Comparison of ENCODE assay signal across 14 cellular contexts in genomic region chr4:36209941-36210663, GRCh38. TPM values are rescaled to one million over a fixed set of nuclear protein-coding genes. Genes with fewer than 3 reads are reported as not detected.
DNase-seq lines count a peak whose midpoint lies in the region; ATAC-seq and TF ChIP-seq lines count a peak whose summit lies in the region.
"Had no signal": no experiment of that assay in that cellular context is flagged by ENCODE, and none has a peak within 500 bp of the region (broad histone marks: within the 10 kb centered on the region; RNA-seq: fewer than 3 reads in every experiment).

No MANE protein-coding gene starts in this region.

- no peaks in the 10 kb centered on the region for H3K9me3 Mint-ChIP-seq in activated T-cell treated with anti-CD3 and anti-CD28 coated beads, Interleukin-2, amount 50 U/mL, for 24 hours
- no peaks in the 10 kb centered on the region for H3K9me3 Mint-ChIP-seq in activated CD8-positive, alpha-beta T cell treated with anti-CD3 and anti-CD28 coated beads, Interleukin-2, amount 10 ng/mL, durations not matched to agents 7 days and 5 days (ENCODE audit: insufficient read depth)
- H3K9me3 Mint-ChIP-seq: activated CD4-positive, alpha-beta T cell treated with anti-CD3 and anti-CD28 coated beads, Interleukin-2, amount 10 ng/mL, durations not matched to agents 7 days and 5 days had no signal

- H3K4me3 Mint-ChIP-seq in activated T-cell treated with anti-CD3 and anti-CD28 coated beads, Interleukin-2, amount 50 U/mL, for 24 hours: peak overlapping the region; percentile 38
- H3K4me3 Mint-ChIP-seq in activated CD8-positive, alpha-beta T cell treated with anti-CD3 and anti-CD28 coated beads, Interleukin-2, amount 10 ng/mL, durations not matched to agents 7 days and 5 days: peak overlapping the region; percentile 19
- H3K4me3 Mint-ChIP-seq: activated CD4-positive, alpha-beta T cell treated with anti-CD3 and anti-CD28 coated beads, Interleukin-2, amount 10 ng/mL, durations not matched to agents 7 days and 5 days; HFFc6 had no signal

- H3K27me3 Mint-ChIP-seq in activated T-cell treated with anti-CD3 and anti-CD28 coated beads, Interleukin-2, amount 50 U/mL, for 24 hours: no peaks in the 10 kb centered on the region
- H3K27me3 Mint-ChIP-seq in activated CD8-positive, alpha-beta T cell treated with anti-CD3 and anti-CD28 coated beads, Interleukin-2, amount 10 ng/mL, durations not matched to agents 7 days and 5 days (ENCODE audit: low read depth): no peaks in the 10 kb centered on the region
- H3K27me3 Mint-ChIP-seq: activated CD4-positive, alpha-beta T cell treated with anti-CD3 and anti-CD28 coated beads, Interleukin-2, amount 10 ng/mL, durations not matched to agents 7 days and 5 days had no signal

- no peaks in the 10 kb centered on the region for H3K36me3 ChIP-seq in gastrocnemius medialis

- peaks cover 69% of the 10 kb centered on the region for H3K4me1 Mint-ChIP-seq in activated T-cell treated with anti-CD3 and anti-CD28 coated beads, Interleukin-2, amount 50 U/mL, for 24 hours (ENCODE audit: low read depth)
- H3K4me1 Mint-ChIP-seq in activated CD8-positive, alpha-beta T cell treated with anti-CD3 and anti-CD28 coated beads, Interleukin-2, amount 10 ng/mL, durations not matched to agents 7 days and 5 days (ENCODE audit: low read depth): peaks cover 35% of the 10 kb centered on the region

- no peaks in the 10 kb centered on the region for H3K27me3 ChIP-seq in gastrocnemius medialis

- H3K27ac ChIP-seq in gastrocnemius medialis: no peak overlapping the region
- H3K27ac ChIP-seq: A549 had no signal

- DNase-seq in activated T-cell treated with anti-CD3 and anti-CD28 coated beads, Interleukin-2, amount 50 U/mL, for 24 hours: no peak
- no peak for DNase-seq in activated T-cell treated with anti-CD3 and anti-CD28 coated beads, Interleukin-2, amount 50 U/mL, for 48 hours
- DNase-seq in activated CD8-positive, alpha-beta T cell treated with anti-CD3 and anti-CD28 coated beads, Interleukin-2, amount 10 ng/mL, durations not matched to agents 7 days and 5 days: no peak
- no peak for DNase-seq in stimulated activated naive CD8-positive, alpha-beta T cell treated with anti-CD3 and anti-CD28 coated beads, Interleukin-15, Interleukin-2, amounts not matched to agents 100 U/mL and 50 U/mL, for 24 hours
- DNase-seq in GDM1 (lab: John Stamatoyannopoulos, UW) (no peak), gastrocnemius medialis (no peak), NCI-H446 (lab: John Stamatoyannopoulos, UW) (no peak)
- DNase-seq: activated CD4-positive, alpha-beta T cell treated with anti-CD3 and anti-CD28 coated beads, Interleukin-2, amount 10 ng/mL, durations not matched to agents 7 days and 5 days; HFFc6; mesenchymal stem cell; NCI-H146; SK-N-SH had no signal

- intact Hi-C loops in gastrocnemius medialis (cut with DNase I; ENCODE audit: low total_unique reads): no loop called here

- POLR2A ChIA-PET in activated CD8-positive, alpha-beta T cell treated with anti-CD3 and anti-CD28 coated beads, Interleukin-2, amount 10 ng/mL, durations not matched to agents 7 days and 5 days (lab: Charles Lee): interaction anchor here (1.6 kb wide), 1 partner anchor 34 kb away, joined by 6 read pairs; the partner anchor contains the start of gene ARAP2

- in situ Hi-C loops in gastrocnemius medialis (cut with MboI; ENCODE audit: low sequenced_read_pairs in 4 of 4): no loop called here

- H3K36me3 Mint-ChIP-seq in activated T-cell treated with anti-CD3 and anti-CD28 coated beads, Interleukin-2, amount 50 U/mL, for 24 hours (ENCODE audit: low read depth): peaks cover 90% of the 10 kb centered on the region
- H3K36me3 Mint-ChIP-seq in activated CD8-positive, alpha-beta T cell treated with anti-CD3 and anti-CD28 coated beads, Interleukin-2, amount 10 ng/mL, durations not matched to agents 7 days and 5 days (ENCODE audit: low read depth): peaks cover 53% of the 10 kb centered on the region

- H3K27ac Mint-ChIP-seq in activated T-cell treated with anti-CD3 and anti-CD28 coated beads, Interleukin-2, amount 50 U/mL, for 24 hours: peak overlapping the region; percentile 90
- peak overlapping the region; percentile 40 for H3K27ac Mint-ChIP-seq in activated CD8-positive, alpha-beta T cell treated with anti-CD3 and anti-CD28 coated beads, Interleukin-2, amount 10 ng/mL, durations not matched to agents 7 days and 5 days
- H3K27ac Mint-ChIP-seq: activated CD4-positive, alpha-beta T cell treated with anti-CD3 and anti-CD28 coated beads, Interleukin-2, amount 10 ng/mL, durations not matched to agents 7 days and 5 days; HFFc6 had no signal

- no peak overlapping the region for H3K4me3 ChIP-seq in gastrocnemius medialis
- H3K4me3 ChIP-seq: A549 had no signal

- CTCF ChIA-PET in activated CD8-positive, alpha-beta T cell treated with anti-CD3 and anti-CD28 coated beads, Interleukin-2, amount 10 ng/mL, durations not matched to agents 7 days and 5 days (lab: Charles Lee): interaction anchor here (0.9 to 1.7 kb wide), 3 partner anchors 22 to 35 kb away, joined by 4 to 7 read pairs (median 4); partner anchors contain the start of gene ARAP2

- H3K9me3 ChIP-seq in gastrocnemius medialis: no peaks in the 10 kb centered on the region
- H3K9me3 ChIP-seq: A549, SK-N-SH had no signal

- no peaks in the 10 kb centered on the region for H3K4me1 ChIP-seq in gastrocnemius medialis
- H3K4me1 ChIP-seq: A549 had no signal

- peak; percentile 68 for ATAC-seq in HG02759 (IDR thresholded peaks at IDR 0.05; ENCODE audit: unreplicated experiment)
- ATAC-seq in activated CD8-positive, alpha-beta T cell treated with anti-CD3 and anti-CD28 coated beads, Interleukin-2, amount 10 ng/mL, durations not matched to agents 7 days and 5 days: no peak
- peak; percentile 62 for ATAC-seq in stimulated activated naive CD8-positive, alpha-beta T cell treated with anti-CD3 and anti-CD28 coated beads, Interleukin-15, Interleukin-2, amounts not matched to agents 100 U/mL and 50 U/mL, for 24 hours
- no peak for ATAC-seq in gastrocnemius medialis
- ATAC-seq: A549 had no signal

- TF ChIP-seq CTCF in gastrocnemius medialis (IDR thresholded peaks at IDR 0.05 in 4 of 5, conservative IDR thresholded peaks at IDR 0.05 in 1 of 5): no peak

- TF ChIP-seq POLR2A in gastrocnemius medialis (IDR thresholded peaks at IDR 0.05): no peak

RNA-seq across cellular contexts. Expression of gene ARAP2, which starts 34.2 kb away (rescaled TPM):
- 10 to 100 TPM; 34.7 to 35.5 TPM for total RNA-seq in activated CD8-positive, alpha-beta T cell treated with anti-CD3 and anti-CD28 coated beads, Interleukin-2, amount 10 ng/mL, durations not matched to agents 7 days and 5 days
- 10 to 100 TPM in 1 of 4 donors, 1 to 10 TPM in 1, under 1 TPM in 2; 0.32 to 10.3 (median 1.1) TPM for total RNA-seq in gastrocnemius medialis
- total RNA-seq: HFFc6 had no signal

Comparison
In these comparisons a context has a peak if more than half of its experiments do, and no peak if none do; other contexts are left out.
1. ATAC-seq: peak in HG02759 (single experiment) and stimulated activated naive CD8-positive, alpha-beta T cell treated with anti-CD3 and anti-CD28 coated beads, Interleukin-15, Interleukin-2, amounts not matched to agents 100 U/mL and 50 U/mL, for 24 hours (single experiment); none in activated CD8-positive, alpha-beta T cell treated with anti-CD3 and anti-CD28 coated beads, Interleukin-2, amount 10 ng/mL, durations not matched to agents 7 days and 5 days (single experiment) and gastrocnemius medialis (0 of 2).